7 cellular contexts compared by ENCODE assay signal in the genomic region with DNA sequence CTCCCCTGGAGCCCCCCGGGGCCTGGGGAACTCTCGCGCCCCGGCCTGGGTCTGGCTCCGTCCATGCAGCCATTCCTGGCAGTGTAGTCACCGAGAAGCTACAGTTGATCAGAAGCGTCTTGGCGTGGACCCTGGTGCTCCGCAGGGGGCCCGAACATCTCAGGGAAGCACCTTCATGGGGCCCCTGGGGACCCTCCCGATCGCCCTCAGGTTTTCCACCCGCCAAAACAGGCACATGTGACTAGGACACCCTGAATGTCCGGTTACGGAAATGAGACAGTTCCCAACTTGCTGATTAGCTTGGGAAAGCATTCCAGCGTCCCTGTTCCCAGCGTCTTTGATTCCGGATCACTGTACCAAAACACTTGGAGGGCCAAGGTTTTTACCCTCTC. TPM values are rescaled to one million over a fixed set of nuclear protein-coding genes. Genes with fewer than 3 reads are reported as not detected.
DNase-seq lines count a peak whose midpoint lies in the region; ATAC-seq, FAIRE-seq and TF ChIP-seq lines count a peak whose summit lies in the region.

No MANE protein-coding gene starts in this region.

- no peak for TF ChIP-seq CTCF in GM10248 (IDR thresholded peaks at IDR 0.05; ENCODE audit: control extremely low read depth, extremely low read depth, low read depth, missing control alignments)
- TF ChIP-seq CTCF in LNCaP clone FGC (IDR thresholded peaks at IDR 0.05; ENCODE audit: control insufficient read depth, extremely low read depth, insufficient read depth) = no peak
- TF ChIP-seq CTCF in neutrophil (IDR thresholded peaks at IDR 0.05) = no peak

- CTCF ChIA-PET in GM10248 (lab: Yijun Ruan, JAX) = interaction anchor here (1.0 to 2.6 kb wide), 15 partner anchors 9 to 659 kb away, joined by 3 to 8 read pairs (median 4); a partner anchor contains a TSS

- H3K9me3 Mint-ChIP-seq in activated T-cell treated with anti-CD3 and anti-CD28 coated beads, Interleukin-2, amount 50 U/mL, for 72 hours = no peaks in the 10 kb centered on the region

- no peaks in the 10 kb centered on the region for H3K27me3 Mint-ChIP-seq in activated T-cell treated with anti-CD3 and anti-CD28 coated beads, Interleukin-2, amount 50 U/mL, for 72 hours (ENCODE audit: low read depth)

- peak; percentile 43 for ATAC-seq in GM21723 (IDR thresholded peaks at IDR 0.05; ENCODE audit: unreplicated experiment)
- peak in 1 of 2 donors; percentile 23 for ATAC-seq in activated T-cell treated with anti-CD3 and anti-CD28 coated beads, Interleukin-2, amount 50 U/mL, for 72 hours (replicated peaks in 1 of 2)

- H3K9me3 ChIP-seq in neutrophil = no peaks in the 10 kb centered on the region

- peaks cover 29% of the 10 kb centered on the region for H3K4me1 Mint-ChIP-seq in activated T-cell treated with anti-CD3 and anti-CD28 coated beads, Interleukin-2, amount 50 U/mL, for 72 hours (ENCODE audit: low read depth)

- DNase-seq in GM10248 (ENCODE audit: extremely low spot score) (peak; percentile 29), LNCaP clone FGC (ENCODE audit: low read depth) (no peak), frontal cortex (ENCODE audit: low spot score in 2 of 2) (peak; percentile 10 to 18), NCI-H187 treated with DMSO at 0.1 percent for 48 hours (lab: John Stamatoyannopoulos, UW) (no peak)
- peak; percentile 21 to 37 for DNase-seq in activated T-cell treated with anti-CD3 and anti-CD28 coated beads, Interleukin-2, amount 50 U/mL, for 72 hours

- H3K27ac ChIP-seq in neutrophil = peak overlapping the region; percentile 70

- peaks cover 2 to 12% of the 10 kb centered on the region in 2 donors for H3K36me3 Mint-ChIP-seq in activated T-cell treated with anti-CD3 and anti-CD28 coated beads, Interleukin-2, amount 50 U/mL, for 72 hours (ENCODE audit: insufficient read depth in 2 of 2)

- peak overlapping the region; percentile 94 for H3K27ac Mint-ChIP-seq in activated T-cell treated with anti-CD3 and anti-CD28 coated beads, Interleukin-2, amount 50 U/mL, for 72 hours

- POLR2A ChIA-PET in GM10248 (lab: Yijun Ruan, JAX) = interaction anchor here (1.1 kb wide), 1 partner anchor 22 kb away, joined by 4 read pairs; a partner anchor contains a TSS

- H3K27me3 ChIP-seq in neutrophil = no peaks in the 10 kb centered on the region

- peaks cover 11% of the 10 kb centered on the region for H3K36me3 ChIP-seq in neutrophil

- peaks cover 14 to 16% of the 10 kb centered on the region in 2 experiments for H3K4me1 ChIP-seq in neutrophil (ENCODE audit: control insufficient read depth in 1 of 2, insufficient read depth in 1 of 2, low read depth in 1 of 2, low read length in 1 of 2)

- FAIRE-seq in frontal cortex (lab: Jason Lieb, UNC) = no peak

- peak overlapping the region; percentile 71 for H3K4me3 ChIP-seq in LNCaP clone FGC (ENCODE audit: low read depth, low read length)
- H3K4me3 ChIP-seq in neutrophil (ENCODE audit: low read depth in 1 of 2, low read length in 1 of 2) = peak overlapping the region; percentile 53 to 67

- H3K4me3 Mint-ChIP-seq in activated T-cell treated with anti-CD3 and anti-CD28 coated beads, Interleukin-2, amount 50 U/mL, for 72 hours = peak overlapping the region; percentile 87 to 94

RNA-seq across cellular contexts. Expression of a gene that starts 0.5 kb away (rescaled TPM):
- 10 to 100 TPM; 30.8 to 31.2 TPM for total RNA-seq in activated T-cell treated with anti-CD3 and anti-CD28 coated beads, Interleukin-2, amount 50 U/mL, for 72 hours
- 20.4 TPM for total RNA-seq in frontal cortex

RNA-seq across cellular contexts. Expression of a gene that starts 21.4 kb away (rescaled TPM):
- 10 to 100 TPM; 32.9 to 36.8 TPM for total RNA-seq in activated T-cell treated with anti-CD3 and anti-CD28 coated beads, Interleukin-2, amount 50 U/mL, for 72 hours
- total RNA-seq in frontal cortex = 27.3 TPM

RNA-seq across cellular contexts. Expression of a gene that starts 55.3 kb away (rescaled TPM):
- total RNA-seq in activated T-cell treated with anti-CD3 and anti-CD28 coated beads, Interleukin-2, amount 50 U/mL, for 72 hours = 10 to 100 TPM; 58.7 to 63.8 TPM
- total RNA-seq in frontal cortex = 70.5 TPM

Comparison
In these comparisons a context has a peak if more than half of its experiments do, and no peak if none do; other contexts are left out.
1. DNase-seq: peak in GM10248 (single experiment), activated T-cell treated with anti-CD3 and anti-CD28 coated beads, Interleukin-2, amount 50 U/mL, for 72 hours (2 of 2) and frontal cortex (2 of 2); none in LNCaP clone FGC (single experiment) and NCI-H187 treated with DMSO at 0.1 percent for 48 hours (single experiment).